Comparison of ENCODE assay signal across 10 cellular contexts in genomic region chr1:52424238-52424637, GRCh38. TPM values are rescaled to one million over a fixed set of nuclear protein-coding genes. Genes with fewer than 3 reads are reported as not detected.
DNase-seq lines count a peak whose midpoint lies in the region; ATAC-seq lines count a peak whose summit lies in the region.
"Had no signal": no experiment of that assay in that cellular context is flagged by ENCODE, and none has a peak within 500 bp of the region (broad histone marks: within the 10 kb centered on the region; RNA-seq: fewer than 3 reads in every experiment).

No MANE protein-coding gene starts in this region.

- no peak overlapping the region for H2BK12ac ChIP-seq in trophoblast cell (ENCODE audit: low read length)

- H3K9me3 Mint-ChIP-seq in activated naive CD4-positive, alpha-beta T cell treated with anti-CD3 and anti-CD28 coated beads, Interleukin-2, amount 50 U/mL, for 72 hours, result no peaks in the 10 kb centered on the region
- H3K9me3 Mint-ChIP-seq: H9 had no signal

- H3K14ac ChIP-seq in trophoblast cell (ENCODE audit: low read length), result no peak overlapping the region

- no peaks in the 10 kb centered on the region for H3K79me2 ChIP-seq in trophoblast cell (ENCODE audit: control insufficient read depth, insufficient read depth, low read length, poor library complexity)

- H3K4me2 ChIP-seq in trophoblast cell (ENCODE audit: low read length), result no peak overlapping the region

- no peaks in the 10 kb centered on the region for H3K9me3 ChIP-seq in trophoblast cell (ENCODE audit: insufficient read depth, low read depth, low read length)

- H4K8ac ChIP-seq in trophoblast cell (ENCODE audit: low read depth, low read length), result no peak overlapping the region

- no peak overlapping the region for H4K12ac ChIP-seq in trophoblast cell (ENCODE audit: low read depth, low read length)

- ATAC-seq in activated naive CD4-positive, alpha-beta T cell treated with anti-CD3 and anti-CD28 coated beads, Interleukin-2, amount 50 U/mL, for 72 hours, result peak; percentile 90 to 98
- ATAC-seq in HG02973 (IDR thresholded peaks at IDR 0.05; ENCODE audit: unreplicated experiment), result no peak
- ATAC-seq in GM19467 (IDR thresholded peaks at IDR 0.05; ENCODE audit: unreplicated experiment), result no peak

- no peak overlapping the region for H2AFZ ChIP-seq in trophoblast cell (ENCODE audit: insufficient read depth, low read length, poor library complexity)

- H2BK5ac ChIP-seq in trophoblast cell (ENCODE audit: low read depth, low read length, poor library complexity), result no peak overlapping the region

- H3K36me3 Mint-ChIP-seq in activated naive CD4-positive, alpha-beta T cell treated with anti-CD3 and anti-CD28 coated beads, Interleukin-2, amount 50 U/mL, for 72 hours, result peaks cover 9 to 22% of the 10 kb centered on the region in 2 donors

- H3K18ac ChIP-seq in trophoblast cell (ENCODE audit: low read length), result no peak overlapping the region

- no peak overlapping the region for H3K4me3 ChIP-seq in trophoblast cell (ENCODE audit: low read depth, low read length)

- H3K27me3 ChIP-seq in trophoblast cell (ENCODE audit: insufficient read depth, low read length), result no peaks in the 10 kb centered on the region

- peaks cover 0 to 2% of the 10 kb centered on the region in 2 experiments for H3K4me1 ChIP-seq in trophoblast cell (ENCODE audit: control insufficient read depth in 1 of 2, insufficient read depth in 2 of 2, low read length in 2 of 2)

- peak overlapping the region; percentile 48 for H3K27ac ChIP-seq in trophoblast cell (ENCODE audit: low read depth, low read length)

- no peak overlapping the region for H2BK120ac ChIP-seq in trophoblast cell (ENCODE audit: insufficient read depth, low read length, poor library complexity)

- H3K27ac Mint-ChIP-seq in activated naive CD4-positive, alpha-beta T cell treated with anti-CD3 and anti-CD28 coated beads, Interleukin-2, amount 50 U/mL, for 72 hours, result peak overlapping the region; percentile 89

- no peak overlapping the region for H3K23ac ChIP-seq in trophoblast cell (ENCODE audit: low read length)

- H3K9ac ChIP-seq in trophoblast cell (ENCODE audit: low read length), result no peak overlapping the region

- peaks cover under 1 to 2% of the 10 kb centered on the region in 2 experiments for H3K36me3 ChIP-seq in trophoblast cell (ENCODE audit: control insufficient read depth in 1 of 2, insufficient read depth in 2 of 2, low read length in 2 of 2)

- H4K91ac ChIP-seq in trophoblast cell (ENCODE audit: low read depth, low read length), result no peak overlapping the region

- H3K4ac ChIP-seq in trophoblast cell (ENCODE audit: low read depth, low read length), result no peak overlapping the region

- H2AK5ac ChIP-seq in trophoblast cell (ENCODE audit: low read length), result no peak overlapping the region

- DNase-seq in activated CD8-positive, alpha-beta memory T cell treated with anti-CD3 and anti-CD28 coated beads, Interleukin-2, amount 50 U/mL, for 4 hours, result peak; percentile 18
- no peak for DNase-seq in activated CD8-positive, alpha-beta memory T cell treated with anti-CD3 and anti-CD28 coated beads for 24 hours
- DNase-seq in SIG-M5 (lab: John Stamatoyannopoulos, UW) (peak; percentile 51), trophoblast cell (no peak), NCI-H2029 treated with DMSO at 0.1 percent for 48 hours (lab: John Stamatoyannopoulos, UW) (no peak)
- no peak for DNase-seq in activated naive CD4-positive, alpha-beta T cell treated with anti-CD3 and anti-CD28 coated beads, Interleukin-2, amount 50 U/mL, for 72 hours (ENCODE audit: low spot score in 2 of 2)
- DNase-seq: ACHN, H9 had no signal

- no peaks in the 10 kb centered on the region for H3K79me1 ChIP-seq in trophoblast cell (ENCODE audit: low read length)

RNA-seq across cellular contexts. Expression of gene PRPF38A, which starts 19.8 kb away (rescaled TPM):
- total RNA-seq in activated naive CD4-positive, alpha-beta T cell treated with anti-CD3 and anti-CD28 coated beads, Interleukin-2, amount 50 U/mL, for 72 hours, result 100 to 1,000 TPM in 1 of 2 donors, 10 to 100 TPM in 1; 97.5 to 104 TPM
- 58.2 and 60.9 TPM in 2 replicates for polyA plus RNA-seq in trophoblast cell (2013)

RNA-seq across cellular contexts. Expression of gene ORC1, which starts 20.0 kb away (rescaled TPM):
- total RNA-seq in activated naive CD4-positive, alpha-beta T cell treated with anti-CD3 and anti-CD28 coated beads, Interleukin-2, amount 50 U/mL, for 72 hours, result 10 to 100 TPM; 42.4 to 56.5 TPM
- 11.3 and 11.6 TPM in 2 replicates for polyA plus RNA-seq in trophoblast cell (2013)

RNA-seq across cellular contexts. Expression of gene CC2D1B, which starts 58.2 kb away (rescaled TPM):
- 10 to 100 TPM; 25.9 to 30.2 TPM for total RNA-seq in activated naive CD4-positive, alpha-beta T cell treated with anti-CD3 and anti-CD28 coated beads, Interleukin-2, amount 50 U/mL, for 72 hours
- 20.1 and 21.0 TPM in 2 replicates for polyA plus RNA-seq in trophoblast cell (2013)

Comparison
In these comparisons a context has a peak if more than half of its experiments do, and no peak if none do; other contexts are left out.
1. DNase-seq: peak in activated CD8-positive, alpha-beta memory T cell treated with anti-CD3 and anti-CD28 coated beads, Interleukin-2, amount 50 U/mL, for 4 hours (single experiment) and SIG-M5 (single experiment); none in activated CD8-positive, alpha-beta memory T cell treated with anti-CD3 and anti-CD28 coated beads for 24 hours (single experiment), activated naive CD4-positive, alpha-beta T cell treated with anti-CD3 and anti-CD28 coated beads, Interleukin-2, amount 50 U/mL, for 72 hours (0 of 2), trophoblast cell (0 of 2) and NCI-H2029 treated with DMSO at 0.1 percent for 48 hours (single experiment).
2. ATAC-seq: peak in activated naive CD4-positive, alpha-beta T cell treated with anti-CD3 and anti-CD28 coated beads, Interleukin-2, amount 50 U/mL, for 72 hours (2 of 2); none in HG02973 (single experiment) and GM19467 (single experiment).